ENCODE assay signal across 25 cellular contexts in genomic region chr2:121007490-121007853, GRCh38.
DNase-seq lines count a peak whose midpoint lies in the region; ATAC-seq and TF ChIP-seq lines count a peak whose summit lies in the region.
"Had no signal": no experiment of that assay in that cellular context is flagged by ENCODE, and none has a peak within 500 bp of the region (broad histone marks: within the 10 kb centered on the region; RNA-seq: fewer than 3 reads in every experiment).

No MANE protein-coding gene starts in this region.

- H3K27me3 Mint-ChIP-seq in type B pancreatic cell = peaks cover 23% of the 10 kb centered on the region
- H3K27me3 Mint-ChIP-seq: CD4-positive, CD25-positive, alpha-beta regulatory T cell had no signal

- H3K4me1 ChIP-seq in lung (ENCODE audit: control insufficient read depth in 2 of 2, insufficient read depth in 2 of 2, low read length in 2 of 2) = no peaks in the 10 kb centered on the region
- H3K4me1 ChIP-seq in vagina = peaks cover 20% of the 10 kb centered on the region
- H3K4me1 ChIP-seq: BE2C, BLaER1 had no signal

- DNase-seq in left lobe of liver (ENCODE audit: low spot score) (peak; percentile 3), lung (ENCODE audit: low spot score) (peak; percentile 9), type B pancreatic cell (ENCODE audit: extremely low spot score, unreplicated experiment) (peak; percentile 31), vagina (ENCODE audit: extremely low spot score in 2 of 2) (peak; percentile 76 to 77), erythroblast (lab: John Stamatoyannopoulos, UW) (no peak), Right ventricle myocardium inferior (ENCODE audit: missing footprints) (no peak)
- DNase-seq: 8988T; ACHN; BE2C; C1 segment of cervical spinal cord; CD4-positive, alpha-beta memory T cell; CD4-positive, CD25-positive, alpha-beta regulatory T cell; CD8-positive, alpha-beta memory T cell; COR-L47; DMS 273 treated with DMSO at 0.1 percent for 48 hours; DMS153; DMS53; DMS79; DND-41; EL; GDM1 had no signal

- no peak overlapping the region for H3K27ac Mint-ChIP-seq in type B pancreatic cell
- H3K27ac Mint-ChIP-seq: CD4-positive, alpha-beta memory T cell; CD4-positive, CD25-positive, alpha-beta regulatory T cell; CD8-positive, alpha-beta memory T cell had no signal

- TF ChIP-seq CTCF in lung (IDR thresholded peaks at IDR 0.05; ENCODE audit: control extremely low read depth, extremely low read depth) = no peak
- no peak for TF ChIP-seq CTCF in type B pancreatic cell (conservative IDR thresholded peaks at IDR 0.05)
- TF ChIP-seq CTCF in vagina (IDR thresholded peaks at IDR 0.05) = no peak

- peaks cover 8% of the 10 kb centered on the region for H3K4me1 Mint-ChIP-seq in type B pancreatic cell (ENCODE audit: unreplicated experiment)
- H3K4me1 Mint-ChIP-seq: CD14-positive monocyte; CD4-positive, alpha-beta memory T cell; CD4-positive, CD25-positive, alpha-beta regulatory T cell; CD8-positive, alpha-beta memory T cell had no signal

- H3K36me3 ChIP-seq in lung (ENCODE audit: control insufficient read depth in 2 of 2, insufficient read depth in 2 of 2, low read length in 2 of 2) (no peaks in the 10 kb centered on the region), vagina (no peaks in the 10 kb centered on the region)
- H3K36me3 ChIP-seq: BE2C, BLaER1 had no signal

- H3K9me3 ChIP-seq in lung (ENCODE audit: control insufficient read depth in 2 of 2, insufficient read depth in 1 of 2, low read length in 1 of 2) (peaks cover 0 to 2% of the 10 kb centered on the region in 2 donors), vagina (peaks cover 7% of the 10 kb centered on the region)
- H3K9me3 ChIP-seq: BE2C, BLaER1 had no signal

- no peak for ATAC-seq in left lobe of liver
- no peak for ATAC-seq in lung (ENCODE audit: insufficient read depth, low FRiP score)
- no peak for ATAC-seq in HG02678 (IDR thresholded peaks at IDR 0.05; ENCODE audit: unreplicated experiment)
- no peak for ATAC-seq in Right ventricle myocardium inferior
- ATAC-seq: GM12878 had no signal

- peaks cover 16% of the 10 kb centered on the region for H3K9me3 Mint-ChIP-seq in type B pancreatic cell

- H3K4me3 ChIP-seq in lung = no peak overlapping the region
- H3K4me3 ChIP-seq in vagina = no peak overlapping the region
- H3K4me3 ChIP-seq: BLaER1, GM12878 had no signal

- intact Hi-C loops in vagina (cut with DNase I) = no loop called here
- intact Hi-C loops in Right ventricle myocardium inferior (cut with DNase I) = no loop called here

- H3K27me3 ChIP-seq in lung (ENCODE audit: control insufficient read depth, insufficient read depth) (no peaks in the 10 kb centered on the region), vagina (no peaks in the 10 kb centered on the region)
- H3K27me3 ChIP-seq: BE2C, BLaER1 had no signal

- H3K27ac ChIP-seq in lung (ENCODE audit: low read depth in 1 of 2, low read length in 1 of 2) (no peak overlapping the region), vagina (no peak overlapping the region)
- H3K27ac ChIP-seq: BLaER1 had no signal

- TF ChIP-seq POLR2A in vagina (IDR thresholded peaks at IDR 0.05) (no peak), erythroblast (IDR thresholded peaks at IDR 0.05; ENCODE audit: low read length) (no peak)

- WGBS in lung, 2 donors = 88 to 96% methylated on average over 2 of the region's 2 CpGs

- no peaks in the 10 kb centered on the region for H3K36me3 Mint-ChIP-seq in type B pancreatic cell
- H3K36me3 Mint-ChIP-seq: CD14-positive monocyte; CD4-positive, alpha-beta memory T cell; CD4-positive, CD25-positive, alpha-beta regulatory T cell; CD8-positive, alpha-beta memory T cell had no signal

- no peak overlapping the region for H3K4me3 Mint-ChIP-seq in type B pancreatic cell
- H3K4me3 Mint-ChIP-seq: CD14-positive monocyte; CD4-positive, alpha-beta memory T cell; CD4-positive, CD25-positive, alpha-beta regulatory T cell; CD8-positive, alpha-beta memory T cell had no signal

Comparison
In these comparisons a context has a peak if more than half of its experiments do, and no peak if none do; other contexts are left out.
1. DNase-seq: peak in left lobe of liver (single experiment), lung (single experiment), type B pancreatic cell (single experiment) and vagina (2 of 2); none in erythroblast (0 of 2) and Right ventricle myocardium inferior (single experiment).